In genomic region chr17:73798111-73798748, GRCh38 we compare ENCODE assay signal across 12 cellular contexts.
DNase-seq lines count a peak whose midpoint lies in the region; ATAC-seq and TF ChIP-seq lines count a peak whose summit lies in the region.
"Had no signal": no experiment of that assay in that cellular context is flagged by ENCODE, and none has a peak within 500 bp of the region (broad histone marks: within the 10 kb centered on the region; RNA-seq: fewer than 3 reads in every experiment).

No MANE protein-coding gene starts in this region.

- H3K36me3 Mint-ChIP-seq in nephron (ENCODE audit: low read depth) = no peaks in the 10 kb centered on the region
- no peaks in the 10 kb centered on the region for H3K36me3 Mint-ChIP-seq in activated CD4-positive, alpha-beta memory T cell treated with anti-CD3 and anti-CD28 coated beads for 36 hours

- peaks cover 3% of the 10 kb centered on the region for H3K9me3 Mint-ChIP-seq in nephron
- peaks cover 9% of the 10 kb centered on the region for H3K9me3 Mint-ChIP-seq in activated CD4-positive, alpha-beta memory T cell treated with anti-CD3 and anti-CD28 coated beads for 36 hours

- ATAC-seq in GM18519 (IDR thresholded peaks at IDR 0.05; ENCODE audit: low FRiP score, unreplicated experiment) = no peak
- ATAC-seq in HG03342 (IDR thresholded peaks at IDR 0.05; ENCODE audit: unreplicated experiment) = no peak
- ATAC-seq in GM18511 (IDR thresholded peaks at IDR 0.05; ENCODE audit: unreplicated experiment) = no peak

- H3K4me3 Mint-ChIP-seq in nephron = no peak overlapping the region
- H3K4me3 Mint-ChIP-seq in activated CD4-positive, alpha-beta memory T cell treated with anti-CD3 and anti-CD28 coated beads for 36 hours = no peak overlapping the region

- CTCF ChIA-PET in activated CD4-positive, alpha-beta memory T cell treated with anti-CD3 and anti-CD28 coated beads for 36 hours (lab: Charles Lee) = interaction anchor here (0.9 kb wide), 1 partner anchor 200 kb away, joined by 3 read pairs; no protein-coding TSS in a partner anchor

- H3K27me3 Mint-ChIP-seq in nephron (ENCODE audit: low read depth) = peaks cover 46% of the 10 kb centered on the region
- H3K27me3 Mint-ChIP-seq in activated CD4-positive, alpha-beta memory T cell treated with anti-CD3 and anti-CD28 coated beads for 36 hours = peaks cover 7% of the 10 kb centered on the region

- intact Hi-C loops in activated CD4-positive, alpha-beta memory T cell treated with anti-CD3 and anti-CD28 coated beads for 36 hours (cut with micrococcal nuclease) = no loop called here

- peak overlapping the region in 2 of 3 experiments; percentile 9 to 32 for H3K27ac Mint-ChIP-seq in nephron
- no peak overlapping the region for H3K27ac Mint-ChIP-seq in activated CD4-positive, alpha-beta memory T cell treated with anti-CD3 and anti-CD28 coated beads for 36 hours

- DNase-seq in EH (ENCODE audit: low read depth) (peak; percentile 60), NCI-H226 (peak; percentile 89), choroid plexus epithelial cell (ENCODE audit: low read depth) (peak; percentile 94)
- DNase-seq in activated CD4-positive, alpha-beta memory T cell treated with anti-CD3 and anti-CD28 coated beads for 36 hours = no peak
- DNase-seq: KBM-7, SIG-M5 had no signal

- POLR2A ChIA-PET in activated CD4-positive, alpha-beta memory T cell treated with anti-CD3 and anti-CD28 coated beads for 36 hours (lab: Charles Lee) = no interaction called here

- no peak overlapping the region for H3K4me3 ChIP-seq in choroid plexus epithelial cell (ENCODE audit: low read depth, low read length)
- H3K4me3 ChIP-seq: coronary artery, tibial nerve had no signal

- TF ChIP-seq CTCF in choroid plexus epithelial cell (conservative IDR thresholded peaks at IDR 0.05; ENCODE audit: low read depth, low read length) (no peak), nephron (IDR thresholded peaks at IDR 0.05; ENCODE audit: unreplicated experiment in 3 of 3) (no peak)

- H3K4me1 Mint-ChIP-seq in nephron = peaks cover 26% of the 10 kb centered on the region
- H3K4me1 Mint-ChIP-seq in activated CD4-positive, alpha-beta memory T cell treated with anti-CD3 and anti-CD28 coated beads for 36 hours (ENCODE audit: low read depth) = peaks cover 7% of the 10 kb centered on the region
